Comparison of ENCODE assay signal across 29 cellular contexts in genomic region chr12:6158263-6158662, GRCh38. TPM values are rescaled to one million over a fixed set of nuclear protein-coding genes. Genes with fewer than 3 reads are reported as not detected.
DNase-seq lines count a peak whose midpoint lies in the region; ATAC-seq and TF ChIP-seq lines count a peak whose summit lies in the region.
"Had no signal": no experiment of that assay in that cellular context is flagged by ENCODE, and none has a peak within 500 bp of the region (broad histone marks: within the 10 kb centered on the region; RNA-seq: fewer than 3 reads in every experiment).

No MANE protein-coding gene starts in this region.

- H3K27me3 ChIP-seq in heart right ventricle (peaks cover 0 to 16% (median 0%) of the 10 kb centered on the region in 7 donors), upper lobe of right lung (no peaks in the 10 kb centered on the region)
- H3K27me3 ChIP-seq: BE2C, esophagus muscularis mucosa had no signal

- ATAC-seq in heart right ventricle (peak in 3 of 8 donors; percentile 17 to 35 (median 24)), Right ventricle myocardium inferior (no peak), upper lobe of right lung (peak; percentile 19), GM18517 (IDR thresholded peaks at IDR 0.05; ENCODE audit: unreplicated experiment) (no peak)
- ATAC-seq: activated CD8-positive, alpha-beta memory T cell treated with anti-CD3 and anti-CD28 coated beads, Interleukin-2, amount 10 ng/mL, durations not matched to agents 7 days and 5 days; GM12878 had no signal

- in situ Hi-C loops in KBM-7 (cut with MboI; ENCODE audit: low pct_unique_long_range_greater_than_20kb, low sequenced_read_pairs), result no loop called here

- intact Hi-C loops in heart right ventricle (cut with DNase I), result no loop called here
- intact Hi-C loops in Right ventricle myocardium inferior (cut with DNase I), result no loop called here
- intact Hi-C loops in upper lobe of right lung (cut with DNase I), result no loop called here

- WGBS in heart right ventricle, 2 donors, result 41 to 45% methylated on average over 5 of the region's 5 CpGs
- WGBS in mesodermal cell (ENCODE audit: insufficient coverage in 2 of 2), 2 experiments, result 64 to 71% methylated on average over 4 of the region's 5 CpGs

- peaks cover 25% of the 10 kb centered on the region for H3K4me1 Mint-ChIP-seq in endothelial cell (ENCODE audit: unreplicated experiment)
- H3K4me1 Mint-ChIP-seq: activated CD4-positive, alpha-beta T cell treated with anti-CD3 and anti-CD28 coated beads, Interleukin-2, amount 10 ng/mL, durations not matched to agents 7 days and 5 days; activated CD8-positive, alpha-beta memory T cell treated with anti-CD3 and anti-CD28 coated beads, Interleukin-2, amount 10 ng/mL, durations not matched to agents 7 days and 5 days had no signal

- TF ChIP-seq CTCF in heart right ventricle (IDR thresholded peaks at IDR 0.05) (no peak), endothelial cell (IDR thresholded peaks at IDR 0.05; ENCODE audit: unreplicated experiment) (no peak), upper lobe of right lung (IDR thresholded peaks at IDR 0.05) (no peak)

- H3K27ac ChIP-seq in heart right ventricle (peak overlapping the region in 6 of 10 donors; percentile 8 to 60 (median 38)), mesodermal cell (ENCODE audit: low read depth, low read length, severe bottlenecking) (peak overlapping the region; percentile 62), upper lobe of right lung (no peak overlapping the region)
- H3K27ac ChIP-seq: esophagus muscularis mucosa, prostate gland, WERI-Rb-1 had no signal

- peaks cover 4% of the 10 kb centered on the region for H3K36me3 Mint-ChIP-seq in endothelial cell (ENCODE audit: low read depth, unreplicated experiment)
- H3K36me3 Mint-ChIP-seq: activated CD8-positive, alpha-beta memory T cell treated with anti-CD3 and anti-CD28 coated beads, Interleukin-2, amount 10 ng/mL, durations not matched to agents 7 days and 5 days; activated naive CD4-positive, alpha-beta T cell treated with anti-CD3 and anti-CD28 coated beads, Interleukin-2, amount 50 U/mL, for 24 hours; natural killer cell treated with Interleukin-12 subunit alpha and Interleukin-12 subunit beta and Interleukin-15 and Interleukin-18, amount 100 ng/mL, for 72 hours had no signal

- H3K4me3 ChIP-seq in heart right ventricle (no peak overlapping the region), mesodermal cell (ENCODE audit: extremely low read depth, insufficient read depth, low read length, poor library complexity, severe bottlenecking) (no peak overlapping the region), upper lobe of right lung (no peak overlapping the region)
- H3K4me3 ChIP-seq: esophagus muscularis mucosa, GM12878, prostate gland had no signal

- no peaks in the 10 kb centered on the region for H3K9me3 ChIP-seq in heart right ventricle
- no peaks in the 10 kb centered on the region for H3K9me3 ChIP-seq in mesodermal cell (ENCODE audit: control insufficient read depth, low read length)
- no peaks in the 10 kb centered on the region for H3K9me3 ChIP-seq in upper lobe of right lung
- H3K9me3 ChIP-seq: BE2C, Caco-2, esophagus muscularis mucosa, prostate gland, SK-N-SH had no signal

- H3K9me3 Mint-ChIP-seq in endothelial cell (ENCODE audit: unreplicated experiment), result no peaks in the 10 kb centered on the region
- H3K9me3 Mint-ChIP-seq: activated CD4-positive, alpha-beta T cell treated with anti-CD3 and anti-CD28 coated beads, Interleukin-2, amount 10 ng/mL, durations not matched to agents 7 days and 5 days; activated naive CD4-positive, alpha-beta T cell treated with anti-CD3 and anti-CD28 coated beads, Interleukin-2, amount 50 U/mL, for 24 hours; natural killer cell treated with Interleukin-12 subunit alpha and Interleukin-12 subunit beta and Interleukin-15 and Interleukin-18, amount 100 ng/mL, for 72 hours had no signal

- H3K4me3 Mint-ChIP-seq in endothelial cell (ENCODE audit: unreplicated experiment), result no peak overlapping the region
- H3K4me3 Mint-ChIP-seq: activated CD4-positive, alpha-beta T cell treated with anti-CD3 and anti-CD28 coated beads, Interleukin-2, amount 10 ng/mL, durations not matched to agents 7 days and 5 days; activated CD8-positive, alpha-beta memory T cell treated with anti-CD3 and anti-CD28 coated beads, Interleukin-2, amount 10 ng/mL, durations not matched to agents 7 days and 5 days; activated naive CD4-positive, alpha-beta T cell treated with anti-CD3 and anti-CD28 coated beads, Interleukin-2, amount 50 U/mL, for 24 hours; natural killer cell treated with Interleukin-12 subunit alpha and Interleukin-12 subunit beta and Interleukin-15 and Interleukin-18, amount 100 ng/mL, for 72 hours had no signal

- H3K4me1 ChIP-seq in heart right ventricle, result peaks cover 0 to 63% (median 27%) of the 10 kb centered on the region in 9 donors
- H3K4me1 ChIP-seq in mesodermal cell (ENCODE audit: control insufficient read depth, insufficient read depth, low read length, poor library complexity, severe bottlenecking), result peaks cover 26% of the 10 kb centered on the region
- H3K4me1 ChIP-seq in upper lobe of right lung, result peaks cover 7% of the 10 kb centered on the region
- H3K4me1 ChIP-seq: prostate gland had no signal

- peaks cover 13% of the 10 kb centered on the region for H3K27me3 Mint-ChIP-seq in endothelial cell (ENCODE audit: unreplicated experiment)
- H3K27me3 Mint-ChIP-seq: activated CD8-positive, alpha-beta memory T cell treated with anti-CD3 and anti-CD28 coated beads, Interleukin-2, amount 10 ng/mL, durations not matched to agents 7 days and 5 days; activated naive CD4-positive, alpha-beta T cell treated with anti-CD3 and anti-CD28 coated beads, Interleukin-2, amount 50 U/mL, for 24 hours had no signal

- no peaks in the 10 kb centered on the region for H3K36me3 ChIP-seq in heart right ventricle
- H3K36me3 ChIP-seq in mesodermal cell (ENCODE audit: control insufficient read depth, insufficient read depth, low read length), result no peaks in the 10 kb centered on the region
- H3K36me3 ChIP-seq in upper lobe of right lung, result no peaks in the 10 kb centered on the region
- H3K36me3 ChIP-seq: BE2C, esophagus muscularis mucosa, prostate gland, WERI-Rb-1 had no signal

- peak overlapping the region; percentile 70 for H3K27ac Mint-ChIP-seq in endothelial cell (ENCODE audit: unreplicated experiment)
- H3K27ac Mint-ChIP-seq: activated CD4-positive, alpha-beta T cell treated with anti-CD3 and anti-CD28 coated beads, Interleukin-2, amount 10 ng/mL, durations not matched to agents 7 days and 5 days; activated CD8-positive, alpha-beta memory T cell treated with anti-CD3 and anti-CD28 coated beads, Interleukin-2, amount 10 ng/mL, durations not matched to agents 7 days and 5 days; activated naive CD4-positive, alpha-beta T cell treated with anti-CD3 and anti-CD28 coated beads, Interleukin-2, amount 50 U/mL, for 24 hours; natural killer cell treated with Interleukin-12 subunit alpha and Interleukin-12 subunit beta and Interleukin-15 and Interleukin-18, amount 100 ng/mL, for 72 hours had no signal

- DNase-seq in heart right ventricle, result no peak
- no peak for DNase-seq in Right ventricle myocardium inferior (ENCODE audit: missing footprints)
- DNase-seq in endothelial cell (ENCODE audit: low spot score), result no peak
- DNase-seq in upper lobe of right lung, result no peak
- DNase-seq in T-helper 9 cell, result no peak
- DNase-seq in KBM-7, result no peak
- DNase-seq: activated CD4-positive, alpha-beta T cell treated with anti-CD3 and anti-CD28 coated beads, Interleukin-2, amount 10 ng/mL, durations not matched to agents 7 days and 5 days; activated CD8-positive, alpha-beta memory T cell treated with anti-CD3 and anti-CD28 coated beads, Interleukin-2, amount 10 ng/mL, durations not matched to agents 7 days and 5 days; aorta; BE2C; Caco-2; cerebellar nuclear complex; DND-41; effector CD4-positive, alpha-beta T cell; NCI-H510A; NK-92 treated with Interleukin-12 subunit alpha and Interleukin-12 subunit beta, amount 100 ng/mL, for 24 hours; small intestine; stimulated activated CD4-positive, alpha-beta T cell treated with anti-CD3 and anti-CD28 coated beads, Interleukin-2, amount 100 ng/mL, for 48 hours; stimulated activated naive CD4-positive, alpha-beta T cell; T-helper 2 cell; WERI-Rb-1 had no signal

RNA-seq across cellular contexts. Expression of gene VWF, which starts 33.8 kb away (rescaled TPM):
- total RNA-seq in heart right ventricle (100 to 1,000 TPM; 163 to 480 (median 275) TPM), Right ventricle myocardium inferior (244 TPM), endothelial cell (ENCODE audit: unreplicated experiment) (56.0 TPM), upper lobe of right lung (729 TPM)
- polyA plus RNA-seq in heart right ventricle, result 100 to 1,000 TPM; 104 to 254 TPM
- 4.1 TPM for polyA plus RNA-seq in mesodermal cell (2013, experiment 1 of 2)
- 3.3 TPM for polyA plus RNA-seq in mesodermal cell (2013, experiment 2 of 2)
- total RNA-seq: activated CD4-positive, alpha-beta T cell treated with anti-CD3 and anti-CD28 coated beads, Interleukin-2, amount 10 ng/mL, durations not matched to agents 7 days and 5 days; natural killer cell treated with Interleukin-12 subunit alpha and Interleukin-12 subunit beta and Interleukin-15 and Interleukin-18, amount 100 ng/mL, for 72 hours had no signal

RNA-seq across cellular contexts. Expression of gene CD9, which starts 41.9 kb away (rescaled TPM):
- total RNA-seq in heart right ventricle (10 to 100 TPM; 24.8 to 70.4 (median 52.8) TPM), Right ventricle myocardium inferior (46.9 TPM), endothelial cell (ENCODE audit: unreplicated experiment) (67.2 TPM), upper lobe of right lung (445 TPM)
- polyA plus RNA-seq in heart right ventricle, result 100 to 1,000 TPM in 1 of 2 donors, 10 to 100 TPM in 1; 52.3 to 109 TPM
- polyA plus RNA-seq in mesodermal cell (2013, experiment 1 of 2), result 83.6 TPM
- polyA plus RNA-seq in mesodermal cell (2013, experiment 2 of 2), result 66.9 TPM
